1 cellular context compared by ENCODE assay signal in genomic region chr15:80162059-80162554, GRCh38.
A peak's percentile ranks its signal among the peaks of the same experiment; 100 is the strongest.
TF ChIP-seq lines count a peak whose summit lies in the region.

No MANE protein-coding gene starts in this region.

TF ChIP-seq in HepG2, 621 proteins besides CTCF, POLR2A, EP300 and RAD21 (continued from another document and continues in another):
- TF ChIP-seq AFF4 (CRISPR knock-in tag; IDR thresholded peaks at IDR 0.05) = no peak
- TF ChIP-seq GABPA (IDR thresholded peaks at IDR 0.05; ENCODE audit: low read depth, low read length) = no peak
- TF ChIP-seq GABPA (CRISPR knock-in tag; IDR thresholded peaks at IDR 0.05; ENCODE audit: low read depth) = no peak
- TF ChIP-seq NFKB2 (CRISPR knock-in tag; IDR thresholded peaks at IDR 0.05; ENCODE audit: borderline replicate concordance) = no peak
- TF ChIP-seq HNRNPL (IDR thresholded peaks at IDR 0.05; ENCODE audit: low read depth, low read length) = no peak
- TF ChIP-seq TRAFD1 (CRISPR knock-in tag; IDR thresholded peaks at IDR 0.05; ENCODE audit: borderline replicate concordance) = no peak
- TF ChIP-seq ZNF10 (CRISPR knock-in tag; IDR thresholded peaks at IDR 0.05; ENCODE audit: borderline replicate concordance, low read depth) = no peak
- no peak for TF ChIP-seq KDM6A (CRISPR knock-in tag; IDR thresholded peaks at IDR 0.05; ENCODE audit: low read depth)
- no peak for TF ChIP-seq ZBTB8A (CRISPR knock-in tag; IDR thresholded peaks at IDR 0.05; ENCODE audit: borderline replicate concordance, low read depth)
- TF ChIP-seq NONO (IDR thresholded peaks at IDR 0.05) = no peak
- no peak for TF ChIP-seq NONO (CRISPR knock-in tag; conservative IDR thresholded peaks at IDR 0.05)
- no peak for TF ChIP-seq DZIP1 (CRISPR knock-in tag; IDR thresholded peaks at IDR 0.05)
- no peak for TF ChIP-seq KAT2B (IDR thresholded peaks at IDR 0.05; ENCODE audit: borderline replicate concordance, low read depth, low read length)
- TF ChIP-seq MLLT10 (CRISPR knock-in tag; IDR thresholded peaks at IDR 0.05) = no peak
- no peak for TF ChIP-seq MNT (IDR thresholded peaks at IDR 0.05)
- no peak for TF ChIP-seq ZBTB21 (CRISPR knock-in tag; IDR thresholded peaks at IDR 0.05)
- TF ChIP-seq MIXL1 (CRISPR knock-in tag; IDR thresholded peaks at IDR 0.05) = no peak
- TF ChIP-seq MAFF (IDR thresholded peaks at IDR 0.05; ENCODE audit: low read depth, low read length) = no peak
- TF ChIP-seq ZNF414 (CRISPR knock-in tag; IDR thresholded peaks at IDR 0.05) = no peak
- peak; percentile 97 for TF ChIP-seq PRDM10 (CRISPR knock-in tag; IDR thresholded peaks at IDR 0.05; ENCODE audit: low read depth)
- no peak for TF ChIP-seq ZNF776 (CRISPR knock-in tag; IDR thresholded peaks at IDR 0.05)
- TF ChIP-seq ZNF724P (CRISPR knock-in tag; IDR thresholded peaks at IDR 0.05; ENCODE audit: borderline replicate concordance) = no peak
- no peak for TF ChIP-seq ZNF530 (CRISPR knock-in tag; IDR thresholded peaks at IDR 0.05; ENCODE audit: low read depth)
- no peak for TF ChIP-seq CCAR2 (optimal IDR thresholded peaks at IDR 0.05; ENCODE audit: low read depth, low read length)
- no peak for TF ChIP-seq SOX6 (IDR thresholded peaks at IDR 0.05)
- no peak for TF ChIP-seq SOX6 (CRISPR knock-in tag; IDR thresholded peaks at IDR 0.05)
- TF ChIP-seq GATAD2A (CRISPR knock-in tag; IDR thresholded peaks at IDR 0.05) = no peak
- TF ChIP-seq ZNF570 (CRISPR knock-in tag; IDR thresholded peaks at IDR 0.05; ENCODE audit: borderline replicate concordance) = no peak
- TF ChIP-seq WIZ (CRISPR knock-in tag; IDR thresholded peaks at IDR 0.05) = no peak
- TF ChIP-seq ETS1 (CRISPR knock-in tag; IDR thresholded peaks at IDR 0.05) = no peak
- TF ChIP-seq POLR2AphosphoS5 (IDR thresholded peaks at IDR 0.05; ENCODE audit: low read depth, low read length) = no peak
- TF ChIP-seq YEATS2 (CRISPR knock-in tag; IDR thresholded peaks at IDR 0.05; ENCODE audit: borderline replicate concordance) = no peak
- TF ChIP-seq PBX2 (CRISPR knock-in tag; IDR thresholded peaks at IDR 0.05) = no peak
- TF ChIP-seq FOXA1 (IDR thresholded peaks at IDR 0.05) = no peak
- TF ChIP-seq FOXA1 (CRISPR knock-in tag; IDR thresholded peaks at IDR 0.05) = peak; percentile 37; the same call in 1 of the 2 replicates
- no peak for TF ChIP-seq ZNF557 (CRISPR knock-in tag; IDR thresholded peaks at IDR 0.05)
- TF ChIP-seq NR2F1 (CRISPR knock-in tag; IDR thresholded peaks at IDR 0.05) = no peak
- TF ChIP-seq PREB (CRISPR knock-in tag; IDR thresholded peaks at IDR 0.05) = no peak
- TF ChIP-seq ZNF367 (CRISPR knock-in tag; IDR thresholded peaks at IDR 0.05; ENCODE audit: borderline replicate concordance) = no peak
- TF ChIP-seq ZBTB26 (CRISPR knock-in tag; IDR thresholded peaks at IDR 0.05; ENCODE audit: borderline replicate concordance) = no peak
- TF ChIP-seq ATF7-NPFF (CRISPR knock-in tag; IDR thresholded peaks at IDR 0.05; ENCODE audit: low read depth) = no peak
- TF ChIP-seq NFE2L2 (IDR thresholded peaks at IDR 0.05; ENCODE audit: low read length) = no peak
- TF ChIP-seq PTBP1 (IDR thresholded peaks at IDR 0.05; ENCODE audit: low read depth, low read length, poor library complexity, severe bottlenecking) = no peak
- TF ChIP-seq DPF2 (CRISPR knock-in tag; IDR thresholded peaks at IDR 0.05; ENCODE audit: borderline replicate concordance, low read depth) = no peak
- TF ChIP-seq SALL2 (CRISPR knock-in tag; IDR thresholded peaks at IDR 0.05) = no peak
